In genomic region chr1:184958554-184959353, GRCh38 we compare ENCODE assay signal across 22 cellular contexts. TPM values are rescaled to one million over a fixed set of nuclear protein-coding genes. Genes with fewer than 3 reads are reported as not detected.
DNase-seq lines count a peak whose midpoint lies in the region; ATAC-seq, FAIRE-seq and TF ChIP-seq lines count a peak whose summit lies in the region.
"Had no signal": no experiment of that assay in that cellular context is flagged by ENCODE, and none has a peak within 500 bp of the region (broad histone marks: within the 10 kb centered on the region; RNA-seq: fewer than 3 reads in every experiment).

No MANE protein-coding gene starts in this region.

- H4K20me1 ChIP-seq in HepG2 (ENCODE audit: insufficient read depth, low read length) = no peaks in the 10 kb centered on the region

- DNase-seq in HepG2 (ENCODE audit: low spot score) (no peak), Right ventricle myocardium superior (peak; percentile 73), aorta (no peak), NCI-H2107 (lab: John Stamatoyannopoulos, UW) (no peak), small intestine (no peak), GM19239 (ENCODE audit: insufficient read length, low spot score) (no peak)
- DNase-seq: activated CD4-positive, alpha-beta T cell treated with anti-CD3 and anti-CD28 coated beads, Interleukin-2, amount 10 ng/mL, durations not matched to agents 7 days and 5 days; activated CD8-positive, alpha-beta memory T cell treated with anti-CD3 and anti-CD28 coated beads, Interleukin-2, amount 50 U/mL, for 4 hours; activated gamma-delta T cell treated with Interleukin-2 at 50 U/mL for 16 hours; amniotic stem cell; C1 segment of cervical spinal cord; DMS153; endodermal cell; kidney glomerular epithelial cell; NCI-H1694; NCI-H226; stimulated activated CD4-positive, alpha-beta T cell treated with anti-CD3 and anti-CD28 coated beads, Interleukin-4, amount 100 ng/mL, for 24 hours; SW 1271 had no signal

- TF ChIP-seq POLR2A in HepG2 (IDR thresholded peaks at IDR 0.05; ENCODE audit: insufficient read depth in 1 of 2, low read depth in 2 of 2, low read length in 2 of 2) = no peak

- H3K27me3 ChIP-seq in liver (ENCODE audit: control insufficient read depth in 4 of 4, insufficient read depth in 4 of 4, low read length in 3 of 4) = no peaks in the 10 kb centered on the region
- 0 out of 5 replicates have a peak, but pooled peaks cover 0 to 3% of the 10 kb centered on the region in 2 experiments for H3K27me3 ChIP-seq in HepG2 (ENCODE audit: control insufficient read depth in 1 of 2, insufficient read depth in 2 of 2, low read length in 2 of 2)
- H3K27me3 ChIP-seq in neutrophil = no peaks in the 10 kb centered on the region
- no peaks in the 10 kb centered on the region for H3K27me3 ChIP-seq in aorta (ENCODE audit: control insufficient read depth in 1 of 2, insufficient read depth in 2 of 2, low read length in 1 of 2)
- H3K27me3 ChIP-seq in small intestine (ENCODE audit: control insufficient read depth in 2 of 2, insufficient read depth in 2 of 2, low read length in 2 of 2) = no peaks in the 10 kb centered on the region

- no peak overlapping the region for H2AFZ ChIP-seq in HepG2 (ENCODE audit: low read length)

- no peaks in the 10 kb centered on the region for H3K9me3 ChIP-seq in liver (ENCODE audit: control insufficient read depth in 4 of 4, low read length in 3 of 4)
- no peaks in the 10 kb centered on the region for H3K9me3 ChIP-seq in HepG2 (ENCODE audit: low read length)
- no peaks in the 10 kb centered on the region for H3K9me3 ChIP-seq in neutrophil
- no peaks in the 10 kb centered on the region for H3K9me3 ChIP-seq in aorta (ENCODE audit: control insufficient read depth, low read length)
- no peaks in the 10 kb centered on the region for H3K9me3 ChIP-seq in small intestine (ENCODE audit: control insufficient read depth, low read depth)

- H3K36me3 ChIP-seq in liver (ENCODE audit: control insufficient read depth in 4 of 4, insufficient read depth in 3 of 4, low read depth in 1 of 4, low read length in 3 of 4) (no peaks in the 10 kb centered on the region), HepG2 (replicated peaks in 1 of 2; ENCODE audit: control insufficient read depth in 1 of 2, insufficient read depth in 2 of 2, low read length in 2 of 2) (no peaks in the 10 kb centered on the region), neutrophil (peaks cover 20% of the 10 kb centered on the region), aorta (ENCODE audit: control insufficient read depth in 1 of 2, insufficient read depth in 2 of 2, low read length in 1 of 2) (no peaks in the 10 kb centered on the region), small intestine (ENCODE audit: control insufficient read depth in 2 of 2, insufficient read depth in 2 of 2, low read length in 2 of 2) (no peaks in the 10 kb centered on the region)

- in situ Hi-C loops in HepG2 (cut with HindIII; ENCODE audit: extremely low pct_ligation_motif_present, low pct_unique_long_range_greater_than_20kb) = no loop called here

- intact Hi-C loops in HepG2 (cut with micrococcal nuclease; ENCODE audit: unreplicated experiment) (no loop called here), Right ventricle myocardium superior (cut with DNase I) (no loop called here), aorta (cut with DNase I) (loop anchor here (5.0 kb wide), 2 partner anchors 56 to 61 kb away; no protein-coding TSS in a partner anchor)

- no peaks in the 10 kb centered on the region for H3K79me2 ChIP-seq in HepG2 (ENCODE audit: insufficient read depth, low read length)

- H3K27ac ChIP-seq in liver (ENCODE audit: low read depth in 1 of 2, low read length in 2 of 2) = no peak overlapping the region
- H3K27ac ChIP-seq in HepG2 (ENCODE audit: extremely low read length, insufficient read depth, low read length) = no peak overlapping the region
- peak overlapping the region; percentile 1 for H3K27ac ChIP-seq in neutrophil
- H3K27ac ChIP-seq in aorta (ENCODE audit: low read depth in 1 of 2, low read length in 2 of 2) = peak overlapping the region; percentile 43 to 48
- H3K27ac ChIP-seq in small intestine (ENCODE audit: low read depth in 1 of 2, low read length in 1 of 2) = peak overlapping the region in 1 of 2 donors; percentile 11
- H3K27ac ChIP-seq: skin epidermis had no signal

- 68% methylated on average over 4 of the region's 4 CpGs for WGBS in liver
- 16% methylated on average over 4 of the region's 4 CpGs for WGBS in HepG2 (ENCODE audit: low lambda C conversion rate)
- WGBS in aorta, 2 donors = 23 to 25% methylated on average over 4 of the region's 4 CpGs
- 65 to 91% (median 83%) methylated on average over 4 of the region's 4 CpGs for WGBS in small intestine, 3 donors

- H3K4me1 ChIP-seq in liver (ENCODE audit: control insufficient read depth in 4 of 4, insufficient read depth in 4 of 4, low read length in 3 of 4) (no peaks in the 10 kb centered on the region), HepG2 (ENCODE audit: insufficient read depth, low read length) (no peaks in the 10 kb centered on the region), neutrophil (ENCODE audit: control insufficient read depth in 1 of 2, insufficient read depth in 1 of 2, low read depth in 1 of 2, low read length in 1 of 2) (no peaks in the 10 kb centered on the region), aorta (ENCODE audit: control insufficient read depth in 1 of 2, insufficient read depth in 2 of 2, low read length in 2 of 2) (peaks cover 6 to 11% of the 10 kb centered on the region in 2 donors), small intestine (ENCODE audit: control insufficient read depth in 2 of 2, insufficient read depth in 1 of 2, low read depth in 1 of 2, low read length in 1 of 2) (no peaks in the 10 kb centered on the region)

- TF ChIP-seq EP300 in HepG2 (IDR thresholded peaks at IDR 0.05; ENCODE audit: low read depth in 2 of 2, low read length in 2 of 2) = no peak
- TF ChIP-seq EP300 in HepG2 (CRISPR knock-in tag; IDR thresholded peaks at IDR 0.05; ENCODE audit: borderline replicate concordance) = no peak

- H3K9ac ChIP-seq in liver (ENCODE audit: low read depth in 1 of 2, low read length in 2 of 2) (no peak overlapping the region), HepG2 (ENCODE audit: insufficient read depth, low read depth, low read length) (no peak overlapping the region)

- CTCF ChIA-PET in HepG2 (lab: Yijun Ruan, JAX; ENCODE audit: low intra/inter-chr PET ratio, low total read pairs) = no interaction called here

- no peak overlapping the region for H3K4me2 ChIP-seq in HepG2 (ENCODE audit: low read depth, low read length)

- no peak for TF ChIP-seq CTCF in liver (IDR thresholded peaks at IDR 0.05; ENCODE audit: low read depth, low read length, missing input control)
- no peak for TF ChIP-seq CTCF in HepG2 (CRISPR knock-in tag; IDR thresholded peaks at IDR 0.05)
- no peak for TF ChIP-seq CTCF in neutrophil (IDR thresholded peaks at IDR 0.05)

- H3K4me3 ChIP-seq in liver (ENCODE audit: low read depth in 1 of 3, low read length in 3 of 3) (no peak overlapping the region), HepG2 (replicated peaks in 1 of 3; ENCODE audit: insufficient read depth in 1 of 3, low read depth in 2 of 3, low read length in 3 of 3) (no peak overlapping the region), neutrophil (ENCODE audit: low read depth in 1 of 2, low read length in 1 of 2) (no peak overlapping the region), aorta (ENCODE audit: low read length in 2 of 2) (peak overlapping the region in 1 of 2 donors; percentile 10), small intestine (ENCODE audit: low read depth in 1 of 2, low read length in 2 of 2) (no peak overlapping the region)
- H3K4me3 ChIP-seq: skin epidermis had no signal

- FAIRE-seq in HepG2 (lab: Jason Lieb, UNC) = no peak
- FAIRE-seq in small intestine (lab: Jason Lieb, UNC) = no peak
- FAIRE-seq in GM19239 (lab: Jason Lieb, UNC) = no peak
- FAIRE-seq: H54 had no signal

- ATAC-seq in HepG2 (no peak), Right ventricle myocardium superior (ENCODE audit: poor library complexity) (peak; percentile 90), aorta (ENCODE audit: low FRiP score) (peak; percentile 62)

- no TSS peak for BruUV-seq in HepG2 (replicated peaks; lab: Mats Ljungman, UMichigan)

- POLR2A ChIA-PET in HepG2 (lab: Yijun Ruan, JAX) = no interaction called here

- TF ChIP-seq RAD21 in liver (IDR thresholded peaks at IDR 0.05) (no peak), HepG2 (CRISPR knock-in tag; IDR thresholded peaks at IDR 0.05) (no peak)

TF ChIP-seq in HepG2, 621 proteins besides CTCF, POLR2A, EP300 and RAD21:
- TF ChIP-seq ZBTB38 (CRISPR knock-in tag; IDR thresholded peaks at IDR 0.05) (no peak), MED13 (CRISPR knock-in tag; IDR thresholded peaks at IDR 0.05) (no peak)
TF ChIP-seq in HepG2: peak in this region for 0.

RNA-seq across cellular contexts. Expression of gene NIBAN1, which starts 15.6 kb away (rescaled TPM):
- total RNA-seq in liver = 1 to 10 TPM; 4.3 to 5.5 TPM
- 1 to 10 TPM in 1 of 2 donors, under 1 TPM in 1; 0.50 to 1.3 TPM for polyA plus RNA-seq in liver
- total RNA-seq in HepG2 (2016; rRNA removed; fragmentation: Illumina TruSeq; extraction: Trizol) = not detected in 2 replicates
- not detected in 2 replicates for total RNA-seq in HepG2 (2016; cell fraction: cytosol; rRNA removed; fragmentation: Illumina TruSeq; extraction: Trizol; ENCODE audit: low read depth)
- not detected in 2 replicates for total RNA-seq in HepG2 (2016; cell fraction: insoluble cytoplasmic fraction; rRNA removed; fragmentation: Illumina TruSeq; extraction: Trizol)
- not detected in 2 replicates for total RNA-seq in HepG2 (2016; cell fraction: membrane; rRNA removed; fragmentation: Illumina TruSeq; extraction: Trizol)
- not detected in 2 replicates for total RNA-seq in HepG2 (2016; cell fraction: nucleus; rRNA removed; fragmentation: Illumina TruSeq; extraction: Trizol)
- not detected in 2 replicates for polyA plus RNA-seq in HepG2 (2011; rRNA removed)
- polyA plus RNA-seq in HepG2 (2011; cell fraction: cytosol; rRNA removed) = 0.01 TPM in 1 of 2 replicates, not detected in the other
- polyA plus RNA-seq in HepG2 (2011; cell fraction: nucleus; rRNA removed) = not detected in 2 replicates
- polyA plus RNA-seq in HepG2 (2012) = not detected in 2 replicates
- polyA plus RNA-seq in HepG2 (2016; cell fraction: cytosol; fragmentation: Illumina TruSeq; extraction: Trizol; ENCODE audit: low read depth) = not detected in 2 replicates
- polyA plus RNA-seq in HepG2 (2016; cell fraction: insoluble cytoplasmic fraction; fragmentation: Illumina TruSeq; extraction: Trizol; ENCODE audit: low read depth) = not detected in 2 replicates
- not detected in 2 replicates for polyA plus RNA-seq in HepG2 (2016; cell fraction: membrane; fragmentation: Illumina TruSeq; extraction: Trizol; ENCODE audit: low read depth)
- polyA plus RNA-seq in HepG2 (2016; cell fraction: nucleus; fragmentation: Illumina TruSeq; extraction: Trizol; ENCODE audit: insufficient read depth, low read depth) = not detected in 2 replicates
- 1.2 TPM in 1 of 2 replicates, not detected in the other for polyA minus RNA-seq in HepG2 (2011; rRNA and poly(A)+ RNA removed; ENCODE audit: low replicate concordance)
- polyA minus RNA-seq in HepG2 (2011; cell fraction: cytosol; rRNA and poly(A)+ RNA removed) = not detected in 2 replicates
- not detected in 2 replicates for polyA minus RNA-seq in HepG2 (2011; cell fraction: nucleus; rRNA and poly(A)+ RNA removed)
- 317 TPM for total RNA-seq in Right ventricle myocardium superior
- total RNA-seq in aorta = 100 to 1,000 TPM; 185 to 229 TPM
- polyA plus RNA-seq in aorta = 10 to 100 TPM; 54.9 to 71.4 TPM
- 1 to 10 TPM; 1.1 to 8.4 (median 2.7) TPM for polyA plus RNA-seq in small intestine

Comparison
In these comparisons a context has a peak if more than half of its experiments do, and no peak if none do; other contexts are left out.
1. H3K27ac ChIP-seq: peak in neutrophil (single experiment) and aorta (2 of 2); none in liver (0 of 2) and HepG2 (single experiment).
2. RNA of gene NIBAN1, which starts 15.6 kb away (total RNA-seq): 317 TPM in Right ventricle myocardium superior (single experiment) and 185 to 229 TPM in aorta; 4.3 to 5.5 TPM in liver and not detected in HepG2; every median in the first group is over 10 times any median in the second.
3. intact Hi-C loops: an anchor here in aorta (5.0 kb wide); none called in HepG2 and Right ventricle myocardium superior.